ENCODE assay signal across 17 cellular contexts in the genomic region with DNA sequence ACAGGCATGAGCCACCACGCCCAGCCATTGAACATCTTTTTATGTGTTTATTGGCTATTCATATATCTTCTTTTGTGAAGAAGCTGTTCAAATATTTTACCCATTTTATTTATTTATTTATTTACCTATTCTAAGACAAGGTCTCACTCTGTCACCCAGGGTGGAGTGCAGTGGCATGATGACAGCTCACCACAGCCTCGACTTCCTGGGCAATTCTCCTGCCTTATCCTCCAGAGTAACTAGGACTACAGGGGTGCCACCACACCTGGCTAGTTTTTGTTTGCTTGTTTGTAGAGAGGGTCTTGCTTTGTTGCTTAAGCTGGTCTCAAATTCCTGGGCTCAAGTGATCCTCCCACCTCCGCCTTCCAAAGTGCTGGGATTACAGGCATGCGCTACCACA. TPM values are rescaled to one million over a fixed set of nuclear protein-coding genes. Genes with fewer than 3 reads are reported as not detected.
DNase-seq lines count a peak whose midpoint lies in the region; ATAC-seq and TF ChIP-seq lines count a peak whose summit lies in the region.
"Had no signal": no experiment of that assay in that cellular context is flagged by ENCODE, and none has a peak within 500 bp of the region (broad histone marks: within the 10 kb centered on the region; RNA-seq: fewer than 3 reads in every experiment).

No MANE protein-coding gene starts in this region.

- no peak for TF ChIP-seq POLR2A in body of pancreas (IDR thresholded peaks at IDR 0.05)

- CTCF ChIA-PET in T-cell (lab: Charles Lee), result interaction anchor here (0.8 to 4.8 kb wide), 9 partner anchors 12 to 93 kb away, joined by 3 to 81 read pairs (median 10); no protein-coding TSS in a partner anchor

- H3K27me3 ChIP-seq in effector memory CD4-positive, alpha-beta T cell (replicated peaks; ENCODE audit: control insufficient read depth, insufficient read depth, low read length, poor library complexity, severe bottlenecking), result no peaks in the 10 kb centered on the region
- no peaks in the 10 kb centered on the region for H3K27me3 ChIP-seq in body of pancreas
- H3K27me3 ChIP-seq: left lung had no signal

- WGBS in body of pancreas, 2 donors, result 90% methylated on average over 4 of the region's 4 CpGs

- DNase-seq in stimulated activated CD4-positive, alpha-beta T cell treated with anti-CD3 and anti-CD28 coated beads, Interleukin-15, amount 100 ng/mL, for 24 hours, result peak; percentile 17
- DNase-seq in stimulated activated CD4-positive, alpha-beta T cell treated with anti-CD3 and anti-CD28 coated beads, Interleukin-4, amount 100 ng/mL, for 4 hours, result no peak
- peak in 1 of 34 experiments; percentile 18 for DNase-seq in T-cell
- DNase-seq in effector memory CD4-positive, alpha-beta T cell, result peak in 1 of 3 donors; percentile 14
- no peak for DNase-seq in SHP77 treated with DMSO at 0.1 percent for 48 hours (lab: John Stamatoyannopoulos, UW)
- no peak for DNase-seq in body of pancreas
- DNase-seq: Caco-2, cortex of kidney, EL, erythroblast, HFFc6, left lung, NCI-H226, right cardiac atrium had no signal

- H3K36me3 Mint-ChIP-seq in T-cell, result peaks cover 3% of the 10 kb centered on the region
- H3K36me3 Mint-ChIP-seq: brain had no signal

- no peaks in the 10 kb centered on the region for H3K36me3 ChIP-seq in effector memory CD4-positive, alpha-beta T cell (ENCODE audit: control insufficient read depth, insufficient read depth, low read length)
- no peaks in the 10 kb centered on the region for H3K36me3 ChIP-seq in body of pancreas (replicated peaks in 1 of 2; ENCODE audit: insufficient read depth in 1 of 2, low read depth in 2 of 2)
- H3K36me3 ChIP-seq: left lung had no signal

- no peak for TF ChIP-seq CTCF in body of pancreas (IDR thresholded peaks at IDR 0.05)

- no peak overlapping the region for H3K4me3 ChIP-seq in effector memory CD4-positive, alpha-beta T cell (ENCODE audit: insufficient read depth, low read depth, low read length, poor library complexity, severe bottlenecking)
- no peak overlapping the region for H3K4me3 ChIP-seq in body of pancreas
- H3K4me3 ChIP-seq: left lung had no signal

- H3K9me3 Mint-ChIP-seq in T-cell, result peaks cover 0 to 3% (median 0%) of the 10 kb centered on the region in 3 donors
- H3K9me3 Mint-ChIP-seq: HFFc6 had no signal

- H3K27ac ChIP-seq in effector memory CD4-positive, alpha-beta T cell (ENCODE audit: insufficient read depth, low read length, poor library complexity, severe bottlenecking), result peak overlapping the region; percentile 95
- no peak overlapping the region for H3K27ac ChIP-seq in body of pancreas
- H3K27ac ChIP-seq: left lung had no signal

- POLR2A ChIA-PET in T-cell (lab: Charles Lee), result no interaction called here

- H3K27ac Mint-ChIP-seq in T-cell, result peak overlapping the region; percentile 96 to 98
- H3K27ac Mint-ChIP-seq: brain, HFFc6 had no signal

- no peaks in the 10 kb centered on the region for H3K9me3 ChIP-seq in effector memory CD4-positive, alpha-beta T cell (ENCODE audit: control insufficient read depth, low read length)
- H3K9me3 ChIP-seq in body of pancreas, result no peaks in the 10 kb centered on the region
- H3K9me3 ChIP-seq: Caco-2, left lung had no signal

- peaks cover 53% of the 10 kb centered on the region for H3K4me1 ChIP-seq in effector memory CD4-positive, alpha-beta T cell (ENCODE audit: control insufficient read depth, insufficient read depth, low read length, poor library complexity, severe bottlenecking)
- peaks cover 9% of the 10 kb centered on the region for H3K4me1 ChIP-seq in body of pancreas
- H3K4me1 ChIP-seq: Caco-2 had no signal

- peak overlapping the region; percentile 69 to 81 (median 70) for H3K4me3 Mint-ChIP-seq in T-cell
- H3K4me3 Mint-ChIP-seq: brain, HFFc6 had no signal

- intact Hi-C loops in body of pancreas (cut with DNase I), result loop anchor here (5.0 kb wide), 1 partner anchor 36 kb away; no protein-coding TSS in a partner anchor

- peaks cover 37 to 58% (median 51%) of the 10 kb centered on the region in 3 donors for H3K4me1 Mint-ChIP-seq in T-cell

- ATAC-seq in T-cell (replicated peaks in 1 of 4), result no peak
- ATAC-seq in GM21367 (IDR thresholded peaks at IDR 0.05; ENCODE audit: unreplicated experiment), result no peak
- no peak for ATAC-seq in GM18909 (IDR thresholded peaks at IDR 0.05; ENCODE audit: poor library complexity, unreplicated experiment)
- ATAC-seq in body of pancreas, result no peak
- ATAC-seq: left lung, right cardiac atrium had no signal

- no peaks in the 10 kb centered on the region for H3K27me3 Mint-ChIP-seq in T-cell

RNA-seq across cellular contexts. Expression of a gene that starts 33.5 kb away (rescaled TPM):
- total RNA-seq in T-cell, result 10 to 100 TPM; 11.6 to 14.9 (median 13.8) TPM
- total RNA-seq in body of pancreas, result 1 to 10 TPM; 1.3 to 4.9 TPM

RNA-seq across cellular contexts. Expression of a gene that starts 34.4 kb away (rescaled TPM):
- total RNA-seq in T-cell, result 10 to 100 TPM; 11.8 to 21.0 (median 17.3) TPM
- total RNA-seq in body of pancreas, result 10 to 100 TPM; 31.4 to 36.6 TPM

RNA-seq across cellular contexts. Expression of a gene that starts 52.8 kb away (rescaled TPM):
- total RNA-seq in T-cell (100 to 1,000 TPM; 351 to 746 (median 698) TPM), body of pancreas (10 to 100 TPM; 41.9 to 42.0 TPM)

Comparison
In these comparisons a context has a peak if more than half of its experiments do, and no peak if none do; other contexts are left out.
1. RNA of a gene that starts 52.8 kb away (total RNA-seq): 351 to 746 TPM in T-cell; 41.9 to 42.0 TPM in body of pancreas; every median in the first group is over 4 times any median in the second.